In the genomic region with DNA sequence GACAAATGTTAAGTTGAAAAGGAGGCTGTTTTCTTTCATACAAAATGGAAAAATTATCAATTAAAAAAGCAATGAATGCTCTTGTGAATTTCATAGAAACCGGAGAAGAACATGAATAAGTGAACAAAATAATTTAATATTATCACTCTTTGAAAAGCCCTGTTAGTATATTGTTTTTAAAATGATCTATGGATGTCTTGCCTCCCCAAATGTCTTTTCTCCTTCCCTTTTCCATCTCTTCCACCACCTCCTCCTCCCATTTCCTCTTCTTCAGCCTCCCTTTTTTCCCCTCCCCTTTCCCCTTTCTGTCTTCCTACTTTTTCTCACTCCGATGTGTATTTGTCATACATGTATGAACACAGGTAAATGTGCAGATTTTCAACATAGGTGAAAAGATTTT, we compare ENCODE assay signal across 35 cellular contexts.
"Had no signal": no experiment of that assay in that cellular context is flagged by ENCODE, and none has a peak within 500 bp of the region (broad histone marks: within the 10 kb centered on the region; RNA-seq: fewer than 3 reads in every experiment).

No MANE protein-coding gene starts in this region.

- H3K27me3 ChIP-seq: MG63 had no signal

- H3K36me3 ChIP-seq: MG63 had no signal

- H3K4me3 ChIP-seq: MG63 had no signal

- H3K9me3 ChIP-seq: MG63 had no signal

- DNase-seq: Karpas-422, Kasumi-1, MG63, MM.1S, MV-4-11, NCI-H1048, NCI-H1092, NCI-H1092 treated with DMSO at 0.1 percent for 48 hours, NCI-H1105, NCI-H1105 treated with DMSO at 0.1 percent for 48 hours, NCI-H1417, NCI-H1417 treated with DMSO at 0.1 percent for 48 hours, NCI-H1436, NCI-H1436 treated with DMSO at 0.1 percent for 48 hours, NCI-H146, NCI-H1694, NCI-H1694 treated with DMSO at 0.1 percent for 48 hours, NCI-H187, NCI-H187 treated with DMSO at 0.1 percent for 48 hours, NCI-H1930, NCI-H2029, NCI-H2029 treated with DMSO at 0.1 percent for 48 hours, NCI-H2081, NCI-H2081 treated with DMSO at 0.1 percent for 48 hours, NCI-H2107, NCI-H2171, NCI-H2171 treated with DMSO at 0.1 percent for 48 hours, NCI-H2227 treated with DMSO at 0.1 percent for 48 hours, NCI-H226, NCI-H345, NCI-H446, NCI-H446 treated with DMSO at 0.1 percent for 48 hours, NCI-H510A, NCI-H510A treated with DMSO at 0.1 percent for 48 hours, NCI-H524 had no signal
